Comparison of ENCODE assay signal across 1 cellular context in the genomic region with DNA sequence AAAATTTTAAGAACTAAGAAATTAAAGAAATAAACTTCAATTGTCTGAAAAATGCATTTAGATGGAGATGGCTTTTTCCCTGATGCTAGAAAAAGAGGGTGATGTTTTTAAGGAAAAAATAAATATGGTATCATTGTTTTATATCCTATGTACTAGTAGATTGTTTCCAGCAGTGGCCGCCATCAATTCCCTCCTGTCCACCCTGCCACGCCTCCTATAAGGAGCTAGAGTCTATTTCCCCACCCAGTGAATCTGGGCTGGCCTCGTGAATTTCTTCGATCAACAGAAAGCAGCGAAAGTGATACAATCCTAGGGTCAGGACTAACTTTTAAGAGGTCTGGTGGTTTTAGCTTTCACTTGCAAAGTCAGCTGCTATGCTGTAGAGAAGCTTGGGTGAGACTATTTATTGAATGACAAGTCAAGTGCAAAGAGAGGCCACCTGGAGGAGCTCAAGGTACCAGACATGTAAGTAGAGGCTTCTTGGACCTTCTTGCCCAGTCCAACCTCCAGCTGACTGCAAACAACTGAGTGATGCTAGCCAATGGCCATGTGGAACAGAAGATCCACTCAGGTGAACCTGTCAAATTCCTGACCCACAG.
TF ChIP-seq lines count a peak whose summit lies in the region.

No MANE protein-coding gene starts in this region.

TF ChIP-seq in HCT116, 20 proteins besides CTCF, POLR2A, EP300 and RAD21 (continued from another document):
- TF ChIP-seq, protein P1, sequence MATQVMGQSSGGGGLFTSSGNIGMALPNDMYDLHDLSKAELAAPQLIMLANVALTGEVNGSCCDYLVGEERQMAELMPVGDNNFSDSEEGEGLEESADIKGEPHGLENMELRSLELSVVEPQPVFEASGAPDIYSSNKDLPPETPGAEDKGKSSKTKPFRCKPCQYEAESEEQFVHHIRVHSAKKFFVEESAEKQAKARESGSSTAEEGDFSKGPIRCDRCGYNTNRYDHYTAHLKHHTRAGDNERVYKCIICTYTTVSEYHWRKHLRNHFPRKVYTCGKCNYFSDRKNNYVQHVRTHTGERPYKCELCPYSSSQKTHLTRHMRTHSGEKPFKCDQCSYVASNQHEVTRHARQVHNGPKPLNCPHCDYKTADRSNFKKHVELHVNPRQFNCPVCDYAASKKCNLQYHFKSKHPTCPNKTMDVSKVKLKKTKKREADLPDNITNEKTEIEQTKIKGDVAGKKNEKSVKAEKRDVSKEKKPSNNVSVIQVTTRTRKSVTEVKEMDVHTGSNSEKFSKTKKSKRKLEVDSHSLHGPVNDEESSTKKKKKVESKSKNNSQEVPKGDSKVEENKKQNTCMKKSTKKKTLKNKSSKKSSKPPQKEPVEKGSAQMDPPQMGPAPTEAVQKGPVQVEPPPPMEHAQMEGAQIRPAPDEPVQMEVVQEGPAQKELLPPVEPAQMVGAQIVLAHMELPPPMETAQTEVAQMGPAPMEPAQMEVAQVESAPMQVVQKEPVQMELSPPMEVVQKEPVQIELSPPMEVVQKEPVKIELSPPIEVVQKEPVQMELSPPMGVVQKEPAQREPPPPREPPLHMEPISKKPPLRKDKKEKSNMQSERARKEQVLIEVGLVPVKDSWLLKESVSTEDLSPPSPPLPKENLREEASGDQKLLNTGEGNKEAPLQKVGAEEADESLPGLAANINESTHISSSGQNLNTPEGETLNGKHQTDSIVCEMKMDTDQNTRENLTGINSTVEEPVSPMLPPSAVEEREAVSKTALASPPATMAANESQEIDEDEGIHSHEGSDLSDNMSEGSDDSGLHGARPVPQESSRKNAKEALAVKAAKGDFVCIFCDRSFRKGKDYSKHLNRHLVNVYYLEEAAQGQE (IDR thresholded peaks at IDR 0.05; ENCODE audit: low read depth) = no peak
- TF ChIP-seq SIN3A (IDR thresholded peaks at IDR 0.05; ENCODE audit: low read depth) = no peak
- no peak for TF ChIP-seq ELF1 (IDR thresholded peaks at IDR 0.05; ENCODE audit: borderline replicate concordance, low read depth)
TF ChIP-seq in HCT116: peak in this region for 0.
